17 cellular contexts compared by ENCODE assay signal in the genomic region with DNA sequence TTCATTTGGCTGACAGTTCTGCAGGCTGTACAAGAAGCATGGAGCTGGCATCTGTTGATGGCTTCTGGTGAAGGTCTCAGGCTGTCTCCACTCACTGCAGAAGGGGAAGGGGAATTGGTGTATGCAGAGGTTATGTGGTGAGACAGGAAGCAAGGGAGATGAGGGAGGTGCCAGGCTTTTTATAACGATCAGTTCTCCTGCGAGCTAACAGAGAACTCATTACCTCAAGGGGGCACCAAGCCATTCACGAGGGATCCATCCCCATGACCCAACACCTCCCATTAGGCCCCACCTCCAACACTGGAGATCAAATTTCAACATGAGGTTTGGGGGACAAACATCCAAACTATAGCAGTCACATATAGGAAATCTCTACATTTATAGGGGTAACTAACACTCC. TPM values are rescaled to one million over a fixed set of nuclear protein-coding genes. Genes with fewer than 3 reads are reported as not detected.
DNase-seq lines count a peak whose midpoint lies in the region; ATAC-seq and TF ChIP-seq lines count a peak whose summit lies in the region.
"Had no signal": no experiment of that assay in that cellular context is flagged by ENCODE, and none has a peak within 500 bp of the region (broad histone marks: within the 10 kb centered on the region; RNA-seq: fewer than 3 reads in every experiment).

No MANE protein-coding gene starts in this region.

- H3K4me1 ChIP-seq in DOHH2 (ENCODE audit: control insufficient read depth, low read length) (peaks cover 26% of the 10 kb centered on the region), endodermal cell (ENCODE audit: control insufficient read depth, insufficient read depth, low read length) (peaks cover 4% of the 10 kb centered on the region)
- H3K4me1 ChIP-seq: tibial artery had no signal

- 0 to 65% methylated on average over 1 to 3 of the region's 3 CpGs for WGBS in endodermal cell (ENCODE audit: insufficient coverage in 1 of 2, insufficient read length in 1 of 2), 2 experiments

- DNase-seq in HT-29 (ENCODE audit: low spot score) (peak; percentile 15), NCI-H748 treated with DMSO at 0.1 percent for 48 hours (lab: John Stamatoyannopoulos, UW) (peak; percentile 5), endodermal cell (peak; percentile 79)
- DNase-seq in activated CD4-positive, alpha-beta T cell treated with anti-CD3 and anti-CD28 coated beads for 1 hour, result no peak
- DNase-seq in activated CD4-positive, alpha-beta T cell treated with anti-CD3 and anti-CD28 coated beads, Interleukin-2, amount 50 U/mL, for 1 hour, result no peak
- DNase-seq: activated CD4-positive, alpha-beta T cell treated with anti-CD3 and anti-CD28 coated beads for 4 hours; activated naive CD4-positive, alpha-beta T cell; anterior cingulate cortex; cerebellar nuclear complex; NCI-H2029 treated with DMSO at 0.1 percent for 48 hours; NK-92 treated with Interleukin-12 subunit alpha and Interleukin-12 subunit beta, amount 100 ng/mL, for 24 hours; T-helper 17 cell; tibial artery had no signal

- H3K4me1 Mint-ChIP-seq in endodermal cell, result peaks cover 25% of the 10 kb centered on the region

- no peak overlapping the region for H3K4me2 ChIP-seq in DOHH2 (ENCODE audit: low read length)
- H3K4me2 ChIP-seq: BLaER1 had no signal

- no peak overlapping the region for H3K9ac ChIP-seq in endodermal cell (ENCODE audit: extremely low read depth, low read length, poor library complexity, severe bottlenecking)
- H3K9ac ChIP-seq: BLaER1 had no signal

- H3K9me3 ChIP-seq in DOHH2 (ENCODE audit: control insufficient read depth, insufficient read depth, low read length), result no peaks in the 10 kb centered on the region
- no peaks in the 10 kb centered on the region for H3K9me3 ChIP-seq in endodermal cell (ENCODE audit: control insufficient read depth, low read length)
- H3K9me3 ChIP-seq: BLaER1, tibial artery had no signal

- no peaks in the 10 kb centered on the region for H3K9me2 ChIP-seq in DOHH2 (replicated peaks; ENCODE audit: control insufficient read depth, low read length)

- H3K27me3 ChIP-seq in DOHH2 (ENCODE audit: control insufficient read depth, low read length) (no peaks in the 10 kb centered on the region), endodermal cell (ENCODE audit: control insufficient read depth, insufficient read depth, low read length, poor library complexity, severe bottlenecking) (no peaks in the 10 kb centered on the region)
- H3K27me3 ChIP-seq: BLaER1, tibial artery had no signal

- ATAC-seq in HG03039 (IDR thresholded peaks at IDR 0.05; ENCODE audit: unreplicated experiment), result no peak
- ATAC-seq: T-helper 17 cell had no signal

- no peak overlapping the region for H3K4me3 Mint-ChIP-seq in endodermal cell
- H3K4me3 Mint-ChIP-seq: T-helper 17 cell had no signal

- no peak overlapping the region for H3K27ac ChIP-seq in DOHH2 (ENCODE audit: low read depth, low read length)
- H3K27ac ChIP-seq in endodermal cell (ENCODE audit: low read depth, low read length), result no peak overlapping the region
- H3K27ac ChIP-seq: BLaER1, tibial artery had no signal

- H3K9me3 Mint-ChIP-seq in endodermal cell, result no peaks in the 10 kb centered on the region

- H3K36me3 ChIP-seq in DOHH2 (ENCODE audit: control insufficient read depth, low read length), result no peaks in the 10 kb centered on the region
- H3K36me3 ChIP-seq in endodermal cell (ENCODE audit: control insufficient read depth, insufficient read depth, low read length), result no peaks in the 10 kb centered on the region
- H3K36me3 ChIP-seq: BLaER1, tibial artery had no signal

- H3K79me2 ChIP-seq in DOHH2 (ENCODE audit: control insufficient read depth, low read length), result no peaks in the 10 kb centered on the region

- H4K20me1 ChIP-seq in DOHH2 (ENCODE audit: control insufficient read depth, insufficient read depth, low read depth, low read length), result no peaks in the 10 kb centered on the region
- H4K20me1 ChIP-seq: BLaER1 had no signal

- TF ChIP-seq CTCF in DOHH2 (IDR thresholded peaks at IDR 0.05; ENCODE audit: low read depth, low read length, poor library complexity, severe bottlenecking) (peak; percentile 36), endodermal cell (conservative IDR thresholded peaks at IDR 0.05) (peak; percentile 57)

- H3F3A ChIP-seq in DOHH2 (ENCODE audit: control insufficient read depth, insufficient read depth), result no peaks in the 10 kb centered on the region

- no peak overlapping the region for H3K4me3 ChIP-seq in DOHH2 (ENCODE audit: low read length)
- H3K4me3 ChIP-seq in endodermal cell (ENCODE audit: low read length), result no peak overlapping the region
- H3K4me3 ChIP-seq: BLaER1, skin epidermis, tibial artery had no signal

- H3K27ac Mint-ChIP-seq in endodermal cell, result no peak overlapping the region
- H3K27ac Mint-ChIP-seq: T-helper 17 cell had no signal

- H3K36me3 Mint-ChIP-seq in endodermal cell (ENCODE audit: low read depth), result no peaks in the 10 kb centered on the region

- H3K27me3 Mint-ChIP-seq in endodermal cell (ENCODE audit: insufficient read depth), result no peaks in the 10 kb centered on the region

RNA-seq across cellular contexts. Expression of gene E2F8, which starts 38.7 kb away (rescaled TPM):
- 5.3 and 5.9 TPM in 2 replicates for total RNA-seq in HT-29 (2014; rRNA removed; shearing (Covaris generic))
- total RNA-seq in endodermal cell, result 10 to 100 TPM; 10.5 to 12.2 TPM
- polyA plus RNA-seq in endodermal cell (2013, experiment 1 of 2), result 6.5 TPM
- 6.0 TPM for polyA plus RNA-seq in endodermal cell (2013, experiment 2 of 2)

Comparison
In these comparisons a context has a peak if more than half of its experiments do, and no peak if none do; other contexts are left out.
1. DNase-seq: peak in HT-29 (single experiment), NCI-H748 treated with DMSO at 0.1 percent for 48 hours (single experiment) and endodermal cell (single experiment); none in activated CD4-positive, alpha-beta T cell treated with anti-CD3 and anti-CD28 coated beads for 1 hour (single experiment) and activated CD4-positive, alpha-beta T cell treated with anti-CD3 and anti-CD28 coated beads, Interleukin-2, amount 50 U/mL, for 1 hour (single experiment).